11 cellular contexts compared by ENCODE assay signal in genomic region chr1:117096871-117097842, GRCh38. TPM values are rescaled to one million over a fixed set of nuclear protein-coding genes. Genes with fewer than 3 reads are reported as not detected.
A peak's percentile ranks its signal among the peaks of the same experiment; 100 is the strongest.
DNase-seq lines count a peak whose midpoint lies in the region; ATAC-seq and TF ChIP-seq lines count a peak whose summit lies in the region.
"Had no signal": no experiment of that assay in that cellular context is flagged by ENCODE, and none has a peak within 500 bp of the region (broad histone marks: within the 10 kb centered on the region; RNA-seq: fewer than 3 reads in every experiment).

No MANE protein-coding gene starts in this region.

- WGBS in body of pancreas, 2 donors: 33 to 42% methylated on average over 7 of the region's 7 CpGs

- TF ChIP-seq CTCF in body of pancreas (IDR thresholded peaks at IDR 0.05) (no peak), uterus (IDR thresholded peaks at IDR 0.05) (no peak), omental fat pad (IDR thresholded peaks at IDR 0.05) (no peak), PC-3 (conservative IDR thresholded peaks at IDR 0.05; ENCODE audit: low read depth, low read length) (no peak)

- no peaks in the 10 kb centered on the region for H3K9me3 ChIP-seq in body of pancreas
- H3K9me3 ChIP-seq in uterus: no peaks in the 10 kb centered on the region
- H3K9me3 ChIP-seq in PC-3 (ENCODE audit: low read length): no peaks in the 10 kb centered on the region

- H3K27ac ChIP-seq in body of pancreas: peak overlapping the region in 2 of 4 donors; percentile 41 to 51
- H3K27ac ChIP-seq in uterus: peak overlapping the region; percentile 22 to 84
- H3K27ac ChIP-seq in PC-3 (ENCODE audit: low read length): no peak overlapping the region

- H3K27me3 ChIP-seq in body of pancreas (no peaks in the 10 kb centered on the region), uterus (no peaks in the 10 kb centered on the region), PC-3 (ENCODE audit: low read length) (no peaks in the 10 kb centered on the region)

- H3K36me3 ChIP-seq in body of pancreas (replicated peaks in 1 of 2; ENCODE audit: insufficient read depth in 1 of 2, low read depth in 2 of 2): peaks cover 0 to 3% of the 10 kb centered on the region in 2 donors
- no peaks in the 10 kb centered on the region for H3K36me3 ChIP-seq in uterus
- peaks cover 38% of the 10 kb centered on the region for H3K36me3 ChIP-seq in PC-3 (ENCODE audit: low read depth, low read length)

- ATAC-seq in body of pancreas (peak; percentile 60), omental fat pad (ENCODE audit: low FRiP score) (no peak), PC-3 (no peak), HG03460 (IDR thresholded peaks at IDR 0.05; ENCODE audit: unreplicated experiment) (no peak)
- ATAC-seq: activated CD8-positive, alpha-beta T cell treated with anti-CD3 and anti-CD28 coated beads for 36 hours had no signal

- intact Hi-C loops in body of pancreas (cut with DNase I): no loop called here
- intact Hi-C loops in uterus (cut with DNase I; ENCODE audit: low total_unique reads): no loop called here
- intact Hi-C loops in PC-3 (cut with micrococcal nuclease): no loop called here

- BruUV-seq in PC-3 (replicated peaks; lab: Mats Ljungman, UMichigan): no TSS peak

- no peak overlapping the region for H3K4me2 ChIP-seq in PC-3 (ENCODE audit: low read length)

- H4K20me1 ChIP-seq in PC-3 (ENCODE audit: low read length): no peaks in the 10 kb centered on the region

- no peaks in the 10 kb centered on the region for H3K79me2 ChIP-seq in PC-3 (ENCODE audit: low read length)

- H3K4me1 ChIP-seq in body of pancreas (peaks cover 12% of the 10 kb centered on the region), uterus (no peaks in the 10 kb centered on the region), PC-3 (ENCODE audit: insufficient read depth, low read length) (peaks cover 20% of the 10 kb centered on the region)

- POLR2A ChIA-PET in PC-3 (lab: Charles Lee; ENCODE audit: unreplicated experiment): interaction anchor here (0.6 kb wide), 1 partner anchor 188 kb away, joined by 4 read pairs; no protein-coding TSS in a partner anchor

- H3K9me2 ChIP-seq in PC-3 (replicated peaks; ENCODE audit: low read length): no peaks in the 10 kb centered on the region

- H2AFZ ChIP-seq in PC-3 (ENCODE audit: low read length): no peak overlapping the region

- no peak overlapping the region for H3K9ac ChIP-seq in PC-3 (ENCODE audit: low read length)

- DNase-seq in LoVo (ENCODE audit: low spot score) (peak; percentile 32), body of pancreas (no peak), lung microvascular endothelial cell (ENCODE audit: low read depth in 2 of 2) (peak; percentile 32 to 52), uterus (no peak), omental fat pad (ENCODE audit: low spot score) (no peak), PC-3 (no peak)
- DNase-seq: activated CD8-positive, alpha-beta T cell treated with anti-CD3 and anti-CD28 coated beads for 36 hours; activated gamma-delta T cell treated with Interleukin-2 at 50 U/mL for 16 hours; effector memory CD4-positive, alpha-beta T cell; NCI-H1092 had no signal

- H3F3A ChIP-seq in PC-3 (ENCODE audit: low read length, unreplicated experiment): peaks cover 4% of the 10 kb centered on the region

- TF ChIP-seq POLR2A in body of pancreas (IDR thresholded peaks at IDR 0.05): no peak
- no peak for TF ChIP-seq POLR2A in uterus (IDR thresholded peaks at IDR 0.05)

- CTCF ChIA-PET in PC-3 (lab: Charles Lee): interaction anchor here (0.5 to 1.0 kb wide), 2 partner anchors 30 to 32 kb away, joined by 4 read pairs; no protein-coding TSS in a partner anchor

- H3K4me3 ChIP-seq in body of pancreas (no peak overlapping the region), uterus (no peak overlapping the region), PC-3 (ENCODE audit: low read length) (no peak overlapping the region)

RNA-seq across cellular contexts. Expression of gene TRIM45, which starts 24.4 kb away (rescaled TPM):
- total RNA-seq in body of pancreas (1 to 10 TPM; 7.5 to 8.6 TPM), lung microvascular endothelial cell (0.60 and 1.5 TPM in 2 replicates), uterus (10 to 100 TPM in 1 of 4 donors, 1 to 10 TPM in 3; 2.6 to 16.7 (median 5.5) TPM), omental fat pad (1 to 10 TPM in 2 of 4 donors, under 1 TPM in 2; 0.60 to 2.0 (median 0.87) TPM), PC-3 (2014; rRNA removed) (3.1 and 4.3 TPM in 2 replicates)

RNA-seq across cellular contexts. Expression of gene TTF2, which starts 37.0 kb away (rescaled TPM):
- total RNA-seq in body of pancreas (1 to 10 TPM; 7.8 to 9.6 TPM), lung microvascular endothelial cell (6.5 and 6.9 TPM in 2 replicates), uterus (10 to 100 TPM in 3 of 4 donors, 1 to 10 TPM in 1; 8.2 to 56.4 (median 17.0) TPM), omental fat pad (10 to 100 TPM in 3 of 4 donors, 1 to 10 TPM in 1; 9.0 to 16.9 (median 13.8) TPM), PC-3 (2014; rRNA removed) (25.1 and 28.8 TPM in 2 replicates)

Comparison
In these comparisons a context has a peak if more than half of its experiments do, and no peak if none do; other contexts are left out.
1. DNase-seq: peak in LoVo (single experiment) and lung microvascular endothelial cell (2 of 2); none in body of pancreas (0 of 4), uterus (0 of 2), omental fat pad (single experiment) and PC-3 (single experiment).